ENCODE assay signal across 28 cellular contexts in the genomic region with DNA sequence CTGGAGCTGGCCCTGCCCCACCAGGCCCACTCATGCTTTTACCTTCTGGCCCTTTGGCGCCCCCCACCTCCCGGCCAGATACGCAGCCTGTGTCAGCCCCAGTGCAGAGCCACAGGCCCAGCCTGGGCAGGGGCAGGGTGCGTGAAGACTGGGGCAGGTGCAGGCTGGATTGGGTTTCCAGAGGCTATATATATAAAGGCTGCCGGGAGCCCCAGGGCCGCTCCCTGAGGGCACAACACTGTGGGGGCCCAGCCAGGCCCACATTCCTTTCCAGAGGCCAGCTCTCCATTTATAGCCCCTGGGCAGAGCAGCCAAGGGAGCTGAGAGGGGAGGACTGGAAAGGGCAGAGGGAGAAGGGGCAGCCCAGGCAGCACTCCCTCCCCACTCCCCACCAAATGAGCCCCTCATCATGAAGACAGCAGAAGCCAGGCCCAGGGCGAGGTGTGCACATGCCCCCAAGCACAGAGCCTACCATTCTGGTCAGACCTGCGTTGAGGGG. TPM values are rescaled to one million over a fixed set of nuclear protein-coding genes. Genes with fewer than 3 reads are reported as not detected.
A peak's percentile ranks its signal among the peaks of the same experiment; 100 is the strongest.
DNase-seq lines count a peak whose midpoint lies in the region; ATAC-seq and TF ChIP-seq lines count a peak whose summit lies in the region.
"Had no signal": no experiment of that assay in that cellular context is flagged by ENCODE, and none has a peak within 500 bp of the region (broad histone marks: within the 10 kb centered on the region; RNA-seq: fewer than 3 reads in every experiment).

No MANE protein-coding gene starts in this region.

- peak in 4 of 5 experiments; percentile 29 to 59 (median 36) for TF ChIP-seq CTCF in gastrocnemius medialis (IDR thresholded peaks at IDR 0.05 in 4 of 5, conservative IDR thresholded peaks at IDR 0.05 in 1 of 5)

- H3K9me3 ChIP-seq in gastrocnemius medialis: no peaks in the 10 kb centered on the region
- H3K9me3 ChIP-seq: ascending aorta, SK-N-SH, spleen, upper lobe of left lung had no signal

- peak; percentile 54 to 86 for TF ChIP-seq POLR2A in gastrocnemius medialis (IDR thresholded peaks at IDR 0.05)

- in situ Hi-C loops in gastrocnemius medialis (cut with MboI; ENCODE audit: low sequenced_read_pairs in 4 of 4): loop anchor here in 1 of 4 donors (25.0 kb wide), 1 partner anchor 327 kb away; a partner anchor contains a TSS

- no peaks in the 10 kb centered on the region for H3K27me3 ChIP-seq in gastrocnemius medialis
- H3K27me3 ChIP-seq: ascending aorta had no signal

- H3K4me3 ChIP-seq in gastrocnemius medialis: peak overlapping the region in 3 of 4 donors; percentile 0 to 43 (median 28)
- H3K4me3 ChIP-seq: ascending aorta, cardiac muscle cell, coronary artery, spleen, upper lobe of left lung had no signal

- ATAC-seq in left cardiac atrium (peak; percentile 52 to 80), gastrocnemius medialis (peak; percentile 61 to 74), GM21526 (IDR thresholded peaks at IDR 0.05; ENCODE audit: low FRiP score, unreplicated experiment) (no peak)
- ATAC-seq: activated CD8-positive, alpha-beta T cell treated with anti-CD3 and anti-CD28 coated beads for 36 hours had no signal

- DNase-seq in ELF-1 (ENCODE audit: low read depth, low spot score) (peak; percentile 62), LHCN-M2 (ENCODE audit: low read depth) (peak; percentile 59), left cardiac atrium (no peak), gastrocnemius medialis (peak; percentile 88 to 97), NCI-H128 (lab: John Stamatoyannopoulos, UW; ENCODE audit: unreplicated experiment) (no peak), NCI-H1417 treated with DMSO at 0.1 percent for 48 hours (lab: John Stamatoyannopoulos, UW) (no peak)
- DNase-seq: activated CD4-positive, alpha-beta T cell treated with anti-CD3 and anti-CD28 coated beads for 1 hour; activated CD8-positive, alpha-beta T cell treated with anti-CD3 and anti-CD28 coated beads for 36 hours; activated effector memory CD4-positive, alpha-beta T cell treated with Interleukin-2 at 50 U/mL for 16 hours; activated naive CD8-positive, alpha-beta T cell treated with anti-CD3 and anti-CD28 coated beads for 36 hours; effector memory CD4-positive, alpha-beta T cell; EL; erythroblast; mesendoderm; NCI-H1092; NCI-H2029 treated with DMSO at 0.1 percent for 48 hours; nucleus accumbens; RPMI8226; SK-N-SH; spleen; substantia nigra; upper lobe of left lung had no signal

- H3K27ac ChIP-seq in gastrocnemius medialis: peak overlapping the region; percentile 91 to 99 (median 95)
- H3K27ac ChIP-seq: ascending aorta, cardiac muscle cell, coronary artery, spleen, upper lobe of left lung had no signal

- intact Hi-C loops in left cardiac atrium (cut with DNase I): no loop called here
- intact Hi-C loops in gastrocnemius medialis (cut with DNase I; ENCODE audit: low total_unique reads): loop anchor here (1.0 to 10.0 kb wide), 4 partner anchors 15 to 1110 kb away; no protein-coding TSS in a partner anchor

- H3K4me1 ChIP-seq in gastrocnemius medialis: peaks cover 40 to 43% of the 10 kb centered on the region in 2 donors
- H3K4me1 ChIP-seq: ascending aorta had no signal

- H3K36me3 ChIP-seq in gastrocnemius medialis: no peaks in the 10 kb centered on the region
- H3K36me3 ChIP-seq: ascending aorta, cardiac muscle cell, spleen, upper lobe of left lung had no signal

RNA-seq across cellular contexts. Expression of a gene that starts 5.0 kb away (rescaled TPM):
- total RNA-seq in LHCN-M2 (2014; rRNA removed) (421 and 521 TPM in 2 replicates), left cardiac atrium (not detected), gastrocnemius medialis (10 to 100 TPM in 2 of 4 donors, 1 to 10 TPM in 2; 3.5 to 20.6 (median 10.4) TPM)
- polyA plus RNA-seq in LHCN-M2 (2012): 96.3 TPM
- total RNA-seq: activated CD8-positive, alpha-beta T cell treated with anti-CD3 and anti-CD28 coated beads for 36 hours; activated naive CD8-positive, alpha-beta T cell treated with anti-CD3 and anti-CD28 coated beads for 36 hours; ascending aorta; cardiac muscle cell; spleen; upper lobe of left lung had no signal
- polyA plus RNA-seq: cardiac muscle cell, CD14-positive monocyte, SK-N-SH had no signal

RNA-seq across cellular contexts. Expression of a gene that starts 20.2 kb away (rescaled TPM):
- total RNA-seq in LHCN-M2 (2014; rRNA removed): 0.13 and 0.17 TPM in 2 replicates
- polyA plus RNA-seq in LHCN-M2 (2012): 0.16 TPM
- not detected for total RNA-seq in left cardiac atrium
- under 1 TPM; 0.03 to 0.53 (median 0.15) TPM for total RNA-seq in gastrocnemius medialis
- total RNA-seq: activated CD8-positive, alpha-beta T cell treated with anti-CD3 and anti-CD28 coated beads for 36 hours; activated naive CD8-positive, alpha-beta T cell treated with anti-CD3 and anti-CD28 coated beads for 36 hours; ascending aorta; cardiac muscle cell; fibroblast of villous mesenchyme; spleen; upper lobe of left lung had no signal
- polyA plus RNA-seq: CD14-positive monocyte, spleen had no signal

Comparison
In these comparisons a context has a peak if more than half of its experiments do, and no peak if none do; other contexts are left out.
1. DNase-seq: peak in ELF-1 (single experiment), LHCN-M2 (single experiment) and gastrocnemius medialis (2 of 2); none in left cardiac atrium (single experiment), NCI-H128 (single experiment) and NCI-H1417 treated with DMSO at 0.1 percent for 48 hours (single experiment).
2. RNA of a gene that starts 5.0 kb away (total RNA-seq): 421 to 521 TPM in LHCN-M2; 3.5 to 20.6 TPM in gastrocnemius medialis and not detected in left cardiac atrium; every median in the first group is over 10 times any median in the second.